ENCODE assay signal across 14 cellular contexts in genomic region chr13:42707003-42707402, GRCh38.
"Had no signal": no experiment of that assay in that cellular context is flagged by ENCODE, and none has a peak within 500 bp of the region (broad histone marks: within the 10 kb centered on the region; RNA-seq: fewer than 3 reads in every experiment).

No MANE protein-coding gene starts in this region.

- H3K27me3 ChIP-seq: neutrophil, testis, upper lobe of left lung had no signal

- ATAC-seq: esophagus mucosa; gastroesophageal sphincter; naive thymus-derived CD4-positive, alpha-beta T cell; T-cell had no signal

- H3K36me3 ChIP-seq: gastroesophageal sphincter, neutrophil, upper lobe of left lung had no signal

- H3K4me1 ChIP-seq: gastroesophageal sphincter, testis, upper lobe of left lung had no signal

- H3K27ac ChIP-seq: gastroesophageal sphincter, neutrophil, testis, upper lobe of left lung had no signal

- H3K4me2 ChIP-seq: SK-N-SH had no signal

- H3K9ac ChIP-seq: SK-N-SH had no signal

- H3K9me3 ChIP-seq: gastroesophageal sphincter, neutrophil, SK-N-SH, testis, upper lobe of left lung had no signal

- H3K4me3 ChIP-seq: gastroesophageal sphincter, skin epidermis, testis, upper lobe of left lung had no signal

- DNase-seq: activated CD4-positive, CD25-positive, alpha-beta regulatory T cell treated with anti-CD3 and anti-CD28 coated beads, Interleukin-2, amount 50 U/mL, for 72 hours; activated naive CD8-positive, alpha-beta T cell treated with anti-CD3 and anti-CD28 coated beads for 36 hours; anterior cingulate cortex; islet precursor cell; naive thymus-derived CD4-positive, alpha-beta T cell; SK-N-SH; T-cell; T1000; testis; upper lobe of left lung had no signal
